ENCODE assay signal across 36 cellular contexts in genomic region chr6:32501016-32501415, GRCh38. TPM values are rescaled to one million over a fixed set of nuclear protein-coding genes. Genes with fewer than 3 reads are reported as not detected.
"Had no signal": no experiment of that assay in that cellular context is flagged by ENCODE, and none has a peak within 500 bp of the region (broad histone marks: within the 10 kb centered on the region; RNA-seq: fewer than 3 reads in every experiment).

No MANE protein-coding gene starts in this region.

- ATAC-seq: foreskin keratinocyte; mucosa of descending colon; natural killer cell treated with Interleukin-12 subunit alpha and Interleukin-12 subunit beta and Interleukin-15 and Interleukin-18, amount 100 ng/mL, for 72 hours; sciatic nerve had no signal

- DNase-seq: colonic mucosa; effector CD8-positive, alpha-beta T cell; endodermal cell; foreskin keratinocyte; glutamatergic neuron; hypothalamus; immature natural killer cell; islet precursor cell; kidney glomerular epithelial cell; mesenchymal stem cell; mucosa of descending colon; naive B cell; stimulated activated CD4-positive, alpha-beta T cell treated with anti-CD3 and anti-CD28 coated beads, Interleukin-12 subunit alpha, Interleukin-12 subunit beta, amount 100 ng/mL, for 4 hours; stimulated activated CD4-positive, alpha-beta T cell treated with anti-CD3 and anti-CD28 coated beads, Interleukin-1b, Interleukin-23, amount 100 ng/mL, for 48 hours; stimulated activated CD4-positive, alpha-beta T cell treated with anti-CD3 and anti-CD28 coated beads, Interleukin-4, amount 100 ng/mL, for 1 hour; stimulated activated CD8-positive, alpha-beta memory T cell treated with anti-CD3 and anti-CD28 coated beads, Interleukin-4, amount 100 ng/mL, for 48 hours; stimulated activated naive CD4-positive, alpha-beta T cell treated with Interleukin-2 at 50 U/mL for 16 hours; upper lobe of left lung; uterus had no signal

- H3K9me3 Mint-ChIP-seq: dendritic cell treated with granulocyte-macrophage colony-stimulating factor and Interleukin-4, amounts not matched to agents 40 ng/mL and 50 ng/mL, for 4 days; immature natural killer cell; natural killer cell treated with Interleukin-12 subunit alpha and Interleukin-12 subunit beta and Interleukin-15 and Interleukin-18, amount 100 ng/mL, for 72 hours had no signal

- H3K27ac Mint-ChIP-seq: dendritic cell treated with granulocyte-macrophage colony-stimulating factor and Interleukin-4, amounts not matched to agents 40 ng/mL and 50 ng/mL, for 4 days; endodermal cell; immature natural killer cell; mesothelial cell of epicardium; natural killer cell treated with Interleukin-12 subunit alpha and Interleukin-12 subunit beta and Interleukin-15 and Interleukin-18, amount 100 ng/mL, for 72 hours; progenitor cell of endocrine pancreas had no signal

- H3K27me3 ChIP-seq: colonic mucosa, esophagus muscularis mucosa, foreskin keratinocyte, neutrophil, tibial nerve, upper lobe of left lung, uterus had no signal

- H3K27me3 Mint-ChIP-seq: dendritic cell treated with granulocyte-macrophage colony-stimulating factor and Interleukin-4, amounts not matched to agents 40 ng/mL and 50 ng/mL, for 4 days; naive B cell had no signal

- H3K36me3 ChIP-seq: colonic mucosa, esophagus muscularis mucosa, neutrophil, thoracic aorta, tibial nerve, upper lobe of left lung, uterus had no signal

- H3K4me3 Mint-ChIP-seq: dendritic cell treated with granulocyte-macrophage colony-stimulating factor and Interleukin-4, amounts not matched to agents 40 ng/mL and 50 ng/mL, for 4 days; endodermal cell; immature natural killer cell; mesothelial cell of epicardium; naive B cell; natural killer cell treated with Interleukin-12 subunit alpha and Interleukin-12 subunit beta and Interleukin-15 and Interleukin-18, amount 100 ng/mL, for 72 hours; neural crest cell had no signal

- H3K36me3 Mint-ChIP-seq: immature natural killer cell; mesothelial cell of epicardium; naive B cell; natural killer cell treated with Interleukin-12 subunit alpha and Interleukin-12 subunit beta and Interleukin-15 and Interleukin-18, amount 100 ng/mL, for 72 hours had no signal

- H3K27ac ChIP-seq: colonic mucosa, esophagus muscularis mucosa, foreskin keratinocyte, neutrophil, parathyroid adenoma, thoracic aorta, tibial nerve, upper lobe of left lung, uterus had no signal

- H3K4me1 ChIP-seq: colonic mucosa, esophagus muscularis mucosa, foreskin keratinocyte, parathyroid adenoma, tibial nerve, upper lobe of left lung, uterus had no signal

- H3K4me1 Mint-ChIP-seq: endodermal cell, neural crest cell had no signal

- H3K4me3 ChIP-seq: colonic mucosa, esophagus muscularis mucosa, mucosa of descending colon, smooth muscle cell, thoracic aorta, tibial nerve, upper lobe of left lung, uterus had no signal

- H3K9me3 ChIP-seq: colonic mucosa, esophagus muscularis mucosa, mucosa of descending colon, neutrophil, thoracic aorta, tibial nerve, upper lobe of left lung, uterus had no signal

RNA-seq across cellular contexts. Expression of gene HLA-DRB5, which starts 29.1 kb away (rescaled TPM):
- total RNA-seq: chondrocyte, endothelial cell of umbilical vein, epithelial cell of proximal tubule, fibroblast of lung, foreskin keratinocyte, neural crest cell, osteoblast had no signal
